In genomic region chr9:79684059-79684458, GRCh38 we compare ENCODE assay signal across 25 cellular contexts.
A peak's percentile ranks its signal among the peaks of the same experiment; 100 is the strongest.
DNase-seq lines count a peak whose midpoint lies in the region; ATAC-seq, FAIRE-seq and TF ChIP-seq lines count a peak whose summit lies in the region.
"Had no signal": no experiment of that assay in that cellular context is flagged by ENCODE, and none has a peak within 500 bp of the region (broad histone marks: within the 10 kb centered on the region; RNA-seq: fewer than 3 reads in every experiment).

No MANE protein-coding gene starts in this region.

- H3K4me2 ChIP-seq in astrocyte (ENCODE audit: low read length) (no peak overlapping the region), HepG2 (ENCODE audit: low read depth, low read length) (no peak overlapping the region)
- H3K4me2 ChIP-seq: GM23338 had no signal

- H3K27ac Mint-ChIP-seq in astrocyte (ENCODE audit: unreplicated experiment) (peak overlapping the region; percentile 47), neural crest cell (ENCODE audit: unreplicated experiment) (peak overlapping the region; percentile 12), progenitor cell of endocrine pancreas (peak overlapping the region; percentile 67), WTC11 (no peak overlapping the region)
- H3K27ac Mint-ChIP-seq: CD4-positive, CD25-positive, alpha-beta regulatory T cell had no signal

- H3K9me3 Mint-ChIP-seq in astrocyte (ENCODE audit: unreplicated experiment) (peaks cover 2% of the 10 kb centered on the region), neural crest cell (peaks cover 4% of the 10 kb centered on the region), progenitor cell of endocrine pancreas (ENCODE audit: low read depth) (no peaks in the 10 kb centered on the region), WTC11 (no peaks in the 10 kb centered on the region)
- H3K9me3 Mint-ChIP-seq: CD8-positive, alpha-beta memory T cell; GM23338; IgD-negative memory B cell had no signal

- POLR2A ChIA-PET in HEK293 (lab: Yijun Ruan, JAX) = interaction anchor here (0.6 kb wide), 1 partner anchor 135 kb away, joined by 4 read pairs; no protein-coding TSS in a partner anchor
- POLR2A ChIA-PET in WTC11 (lab: Charles Lee) = no interaction called here
- POLR2A ChIA-PET in HepG2 (lab: Yijun Ruan, JAX) = no interaction called here

- in situ Hi-C loops in HepG2 (cut with HindIII; ENCODE audit: extremely low pct_ligation_motif_present, low pct_unique_long_range_greater_than_20kb) = no loop called here

- no peaks in the 10 kb centered on the region for H3K9me3 ChIP-seq in HEK293 (ENCODE audit: control insufficient read depth, insufficient read depth, low read depth, low read length)
- no peaks in the 10 kb centered on the region for H3K9me3 ChIP-seq in astrocyte (ENCODE audit: insufficient read depth, low read depth, low read length)
- H3K9me3 ChIP-seq in HepG2 (ENCODE audit: low read length) = peaks cover 33% of the 10 kb centered on the region
- H3K9me3 ChIP-seq: BE2C had no signal

- TF ChIP-seq RAD21 in HepG2 (CRISPR knock-in tag; IDR thresholded peaks at IDR 0.05) = no peak

- H3K27ac ChIP-seq in HEK293 (ENCODE audit: extremely low read depth, low read depth, low read length) (no peak overlapping the region), astrocyte (ENCODE audit: low read depth, low read length) (no peak overlapping the region), HepG2 (ENCODE audit: extremely low read length, insufficient read depth, low read length) (no peak overlapping the region)
- H3K27ac ChIP-seq: HL-60 had no signal

- TF ChIP-seq EP300 in HepG2 (IDR thresholded peaks at IDR 0.05; ENCODE audit: low read depth in 2 of 2, low read length in 2 of 2) = no peak
- no peak for TF ChIP-seq EP300 in HepG2 (CRISPR knock-in tag; IDR thresholded peaks at IDR 0.05; ENCODE audit: borderline replicate concordance)

- TF ChIP-seq POLR2A in HepG2 (IDR thresholded peaks at IDR 0.05; ENCODE audit: insufficient read depth in 1 of 2, low read depth in 2 of 2, low read length in 2 of 2) = no peak

- H3K4me1 ChIP-seq in HEK293 (ENCODE audit: control insufficient read depth, insufficient read depth, low read length) (no peaks in the 10 kb centered on the region), astrocyte (ENCODE audit: insufficient read depth, low read length) (peaks cover 35% of the 10 kb centered on the region), HepG2 (ENCODE audit: insufficient read depth, low read length) (no peaks in the 10 kb centered on the region)

- intact Hi-C loops in HepG2 (cut with micrococcal nuclease; ENCODE audit: unreplicated experiment) = no loop called here

- no peak for DNase-seq in astrocyte (ENCODE audit: low read depth)
- no peak for DNase-seq in neural crest cell (ENCODE audit: low read depth, low spot score)
- no peak for DNase-seq in progenitor cell of endocrine pancreas (ENCODE audit: low spot score, unreplicated experiment)
- no peak for DNase-seq in WTC11 (ENCODE audit: low spot score)
- no peak for DNase-seq in medulla oblongata (ENCODE audit: extremely low spot score)
- no peak for DNase-seq in HepG2 (ENCODE audit: low spot score)
- DNase-seq: ACHN; BE2C; C1 segment of cervical spinal cord; CD4-positive, CD25-positive, alpha-beta regulatory T cell; CD8-positive, alpha-beta memory T cell; COR-L47; DMS 273 treated with DMSO at 0.1 percent for 48 hours; DND-41; HCEC 1CT; HFFc6; KBM-7 had no signal

- peaks cover 10% of the 10 kb centered on the region for H3K79me2 ChIP-seq in astrocyte (ENCODE audit: insufficient read depth, low read length)
- no peaks in the 10 kb centered on the region for H3K79me2 ChIP-seq in HepG2 (ENCODE audit: insufficient read depth, low read length)

- 80% methylated on average over 2 of the region's 4 CpGs for WGBS in HepG2 (ENCODE audit: low lambda C conversion rate)

- H4K20me1 ChIP-seq in astrocyte (ENCODE audit: insufficient read depth, low read length) (peaks cover 3% of the 10 kb centered on the region), HepG2 (ENCODE audit: insufficient read depth, low read length) (no peaks in the 10 kb centered on the region)

- TF ChIP-seq CTCF in HEK293 (tag by site-specific recombination; IDR thresholded peaks at IDR 0.05) (no peak), astrocyte (IDR thresholded peaks at IDR 0.05; ENCODE audit: insufficient read depth, low read depth, low read length) (no peak), neural crest cell (conservative IDR thresholded peaks at IDR 0.05) (no peak), progenitor cell of endocrine pancreas (IDR thresholded peaks at IDR 0.05; ENCODE audit: unreplicated experiment) (no peak), WTC11 (IDR thresholded peaks at IDR 0.05) (no peak), HepG2 (CRISPR knock-in tag; IDR thresholded peaks at IDR 0.05) (no peak)

- CTCF ChIA-PET in HEK293 (lab: Yijun Ruan, JAX) = no interaction called here
- CTCF ChIA-PET in WTC11 (lab: Charles Lee) = no interaction called here
- CTCF ChIA-PET in HepG2 (lab: Yijun Ruan, JAX; ENCODE audit: low intra/inter-chr PET ratio, low total read pairs) = no interaction called here

- H2AFZ ChIP-seq in astrocyte (ENCODE audit: low read depth, low read length) (no peak overlapping the region), HepG2 (ENCODE audit: low read length) (no peak overlapping the region)
- H2AFZ ChIP-seq: GM23338 had no signal

- BruUV-seq in HepG2 (replicated peaks; lab: Mats Ljungman, UMichigan) = no TSS peak

- H3K27me3 Mint-ChIP-seq in astrocyte (ENCODE audit: low read depth, unreplicated experiment) (no peaks in the 10 kb centered on the region), neural crest cell (ENCODE audit: low read depth) (no peaks in the 10 kb centered on the region), progenitor cell of endocrine pancreas (no peaks in the 10 kb centered on the region), WTC11 (ENCODE audit: low read depth) (no peaks in the 10 kb centered on the region)
- H3K27me3 Mint-ChIP-seq: CD4-positive, CD25-positive, alpha-beta regulatory T cell; CD8-positive, alpha-beta memory T cell; IgD-negative memory B cell had no signal

- H3K36me3 ChIP-seq in HEK293 (ENCODE audit: control insufficient read depth in 2 of 2, insufficient read depth in 1 of 2, low read length in 2 of 2) = peaks cover 0 to 3% of the 10 kb centered on the region in 2 experiments; a peak in 1 of 3 replicates
- no peaks in the 10 kb centered on the region for H3K36me3 ChIP-seq in astrocyte (ENCODE audit: insufficient read depth, low read length)
- no peaks in the 10 kb centered on the region for H3K36me3 ChIP-seq in HepG2 (replicated peaks in 1 of 2; ENCODE audit: control insufficient read depth in 1 of 2, insufficient read depth in 2 of 2, low read length in 2 of 2)

- H3K9ac ChIP-seq in astrocyte (ENCODE audit: low read length) (no peak overlapping the region), HepG2 (ENCODE audit: insufficient read depth, low read depth, low read length) (no peak overlapping the region)

- H3K4me1 Mint-ChIP-seq in astrocyte (ENCODE audit: low read depth, unreplicated experiment) (peaks cover 52% of the 10 kb centered on the region), neural crest cell (peaks cover 52% of the 10 kb centered on the region), progenitor cell of endocrine pancreas (ENCODE audit: low read depth) (peaks cover 27% of the 10 kb centered on the region), WTC11 (peaks cover 22% of the 10 kb centered on the region)

- ATAC-seq in HG02840 (IDR thresholded peaks at IDR 0.05; ENCODE audit: low FRiP score, unreplicated experiment) = no peak
- ATAC-seq in WTC11 = no peak
- no peak for ATAC-seq in HepG2
- ATAC-seq: GM12878, GM23338 had no signal

- no peak for FAIRE-seq in astrocyte (lab: Jason Lieb, UNC)
- no peak for FAIRE-seq in HepG2 (lab: Jason Lieb, UNC)
- FAIRE-seq: A204.1, GM12878, GM19239 had no signal

- H3K4me3 Mint-ChIP-seq in astrocyte (ENCODE audit: unreplicated experiment) = no peak overlapping the region
- no peak overlapping the region for H3K4me3 Mint-ChIP-seq in neural crest cell
- no peak overlapping the region for H3K4me3 Mint-ChIP-seq in progenitor cell of endocrine pancreas (ENCODE audit: low read depth)
- no peak overlapping the region for H3K4me3 Mint-ChIP-seq in WTC11
- H3K4me3 Mint-ChIP-seq: CD4-positive, CD25-positive, alpha-beta regulatory T cell; CD8-positive, alpha-beta memory T cell; GM23338 had no signal

- no peak overlapping the region for H3K4me3 ChIP-seq in HEK293 (ENCODE audit: low read depth, low read length)
- H3K4me3 ChIP-seq in astrocyte (ENCODE audit: insufficient read depth, low read depth, low read length) = no peak overlapping the region
- H3K4me3 ChIP-seq in HepG2 (replicated peaks in 1 of 3; ENCODE audit: insufficient read depth in 1 of 3, low read depth in 2 of 3, low read length in 3 of 3) = no peak overlapping the region
- H3K4me3 ChIP-seq: GM12878, GM23338 had no signal

- peaks cover 8% of the 10 kb centered on the region for H3K36me3 Mint-ChIP-seq in astrocyte (ENCODE audit: low read depth, unreplicated experiment)
- peaks cover 8% of the 10 kb centered on the region for H3K36me3 Mint-ChIP-seq in neural crest cell (ENCODE audit: low read depth)
- no peaks in the 10 kb centered on the region for H3K36me3 Mint-ChIP-seq in progenitor cell of endocrine pancreas (ENCODE audit: insufficient read depth)
- peaks cover 6% of the 10 kb centered on the region; the same call in 1 of the 2 replicates for H3K36me3 Mint-ChIP-seq in WTC11
- H3K36me3 Mint-ChIP-seq: IgD-negative memory B cell had no signal

- H3K27me3 ChIP-seq in astrocyte (ENCODE audit: insufficient read depth, low read length) (no peaks in the 10 kb centered on the region), HepG2 (ENCODE audit: control insufficient read depth in 1 of 2, insufficient read depth in 2 of 2, low read length in 2 of 2) (no peaks in the 10 kb centered on the region)
- H3K27me3 ChIP-seq: BE2C had no signal

TF ChIP-seq in HEK293, 187 proteins besides CTCF, POLR2A, EP300 and RAD21 (continues in another document):
- TF ChIP-seq ZNF76 (tag by site-specific recombination; IDR thresholded peaks at IDR 0.05; ENCODE audit: borderline replicate concordance, low read depth) = no peak
- no peak for TF ChIP-seq SCRT2 (tag by site-specific recombination; IDR thresholded peaks at IDR 0.05)

TF ChIP-seq in WTC11, 78 proteins besides CTCF, POLR2A, EP300 and RAD21 (continues in another document):
- TF ChIP-seq GRHL2 (CRISPR knock-in tag; IDR thresholded peaks at IDR 0.05; ENCODE audit: insufficient replicate concordance, severe bottlenecking) = no peak
- no peak for TF ChIP-seq GTF2I (CRISPR knock-in tag; conservative IDR thresholded peaks at IDR 0.05)
- no peak for TF ChIP-seq SMAD4 (CRISPR knock-in tag; IDR thresholded peaks at IDR 0.05)

TF ChIP-seq in HepG2, 621 proteins besides CTCF, POLR2A, EP300 and RAD21:
- no peak for TF ChIP-seq ZNF350 (CRISPR knock-in tag; IDR thresholded peaks at IDR 0.05; ENCODE audit: borderline replicate concordance, low read depth)

Comparison
In these comparisons a context has a peak if more than half of its experiments do, and no peak if none do; other contexts are left out.
1. Of the 63 proteins assayed by ChIP-seq in both HepG2 and HEK293: peak only in HepG2: none; only in HEK293: ELK4; in both: none; in neither: 62.